In genomic region chr10:130621231-130621775, GRCh38 we compare ENCODE assay signal across 23 cellular contexts.
"Had no signal": no experiment of that assay in that cellular context is flagged by ENCODE, and none has a peak within 500 bp of the region (broad histone marks: within the 10 kb centered on the region; RNA-seq: fewer than 3 reads in every experiment).

No MANE protein-coding gene starts in this region.

- H3K9me3 Mint-ChIP-seq: naive thymus-derived CD8-positive, alpha-beta T cell; stimulated activated naive B cell treated with anti-CD40 and anti-IgM and Interleukin-4, amounts not matched to agents 10 μg/mL and 1 μg/mL and 100 μg/mL, for 72 hours had no signal

- H3K4me1 ChIP-seq: gastrocnemius medialis, left lung, psoas muscle, right lobe of liver, vagina had no signal

- H3K4me2 ChIP-seq: hepatocyte had no signal

- H3K4me3 Mint-ChIP-seq: naive thymus-derived CD8-positive, alpha-beta T cell; nephron progenitor cell; stimulated activated naive B cell treated with anti-CD40 and anti-IgM and Interleukin-4, amounts not matched to agents 10 μg/mL and 1 μg/mL and 100 μg/mL, for 72 hours; stimulated activated naive CD8-positive, alpha-beta T cell treated with anti-CD3 and anti-CD28 coated beads, Interleukin-15, Interleukin-2, amounts not matched to agents 100 ng/mL and 50 ng/mL, for 24 hours had no signal

- H3K27ac ChIP-seq: dorsolateral prefrontal cortex, gastrocnemius medialis, hepatocyte, left lung, ovary, psoas muscle, right lobe of liver, thyroid gland, vagina had no signal

- H2AFZ ChIP-seq: hepatocyte had no signal

- H3K4me3 ChIP-seq: dorsolateral prefrontal cortex, gastrocnemius medialis, hepatocyte, left lung, ovary, psoas muscle, right lobe of liver, thyroid gland, vagina had no signal

- H3K27me3 ChIP-seq: hepatocyte, ovary, thyroid gland, vagina had no signal

- H3K9me3 ChIP-seq: gastrocnemius medialis, left lung, ovary, psoas muscle, right lobe of liver, thyroid gland, vagina had no signal

- ATAC-seq: gastrocnemius medialis; left cardiac atrium; left lung; naive thymus-derived CD8-positive, alpha-beta T cell; psoas muscle; right lobe of liver; stimulated activated naive B cell treated with anti-CD40 and anti-IgM and Interleukin-4, amounts not matched to agents 10 μg/mL and 1 μg/mL and 100 μg/mL, for 72 hours had no signal

- H3K27ac Mint-ChIP-seq: naive thymus-derived CD8-positive, alpha-beta T cell; nephron progenitor cell; stimulated activated naive B cell treated with anti-CD40 and anti-IgM and Interleukin-4, amounts not matched to agents 10 μg/mL and 1 μg/mL and 100 μg/mL, for 72 hours; stimulated activated naive CD8-positive, alpha-beta T cell treated with anti-CD3 and anti-CD28 coated beads, Interleukin-15, Interleukin-2, amounts not matched to agents 100 ng/mL and 50 ng/mL, for 24 hours had no signal

- H3K36me3 Mint-ChIP-seq: naive thymus-derived CD8-positive, alpha-beta T cell had no signal

- H3K79me2 ChIP-seq: hepatocyte had no signal

- DNase-seq: dorsolateral prefrontal cortex; effector CD4-positive, alpha-beta T cell; foreskin fibroblast; gastrocnemius medialis; head of caudate nucleus; left cardiac atrium; left lung; naive thymus-derived CD8-positive, alpha-beta T cell; nephron progenitor cell; nucleus accumbens; ovary; posterior cingulate gyrus; psoas muscle; right lobe of liver; small intestine; stimulated activated CD4-positive, alpha-beta T cell treated with anti-CD3 and anti-CD28 coated beads, Interleukin-15, amount 100 ng/mL, for 24 hours; stimulated activated CD4-positive, alpha-beta T cell treated with anti-CD3 and anti-CD28 coated beads, Interleukin-2, amount 100 ng/mL, for 48 hours; stimulated activated naive B cell treated with anti-CD40 and anti-IgM and Interleukin-4, amounts not matched to agents 10 μg/mL and 1 μg/mL and 100 μg/mL, for 72 hours; thyroid gland; trophoblast cell had no signal

- H3K4me1 Mint-ChIP-seq: naive thymus-derived CD8-positive, alpha-beta T cell; stimulated activated naive B cell treated with anti-CD40 and anti-IgM and Interleukin-4, amounts not matched to agents 10 μg/mL and 1 μg/mL and 100 μg/mL, for 72 hours had no signal

- H3K36me3 ChIP-seq: gastrocnemius medialis, left lung, ovary, right lobe of liver, thyroid gland, vagina had no signal
